Comparison of ENCODE assay signal across 11 cellular contexts in the genomic region with DNA sequence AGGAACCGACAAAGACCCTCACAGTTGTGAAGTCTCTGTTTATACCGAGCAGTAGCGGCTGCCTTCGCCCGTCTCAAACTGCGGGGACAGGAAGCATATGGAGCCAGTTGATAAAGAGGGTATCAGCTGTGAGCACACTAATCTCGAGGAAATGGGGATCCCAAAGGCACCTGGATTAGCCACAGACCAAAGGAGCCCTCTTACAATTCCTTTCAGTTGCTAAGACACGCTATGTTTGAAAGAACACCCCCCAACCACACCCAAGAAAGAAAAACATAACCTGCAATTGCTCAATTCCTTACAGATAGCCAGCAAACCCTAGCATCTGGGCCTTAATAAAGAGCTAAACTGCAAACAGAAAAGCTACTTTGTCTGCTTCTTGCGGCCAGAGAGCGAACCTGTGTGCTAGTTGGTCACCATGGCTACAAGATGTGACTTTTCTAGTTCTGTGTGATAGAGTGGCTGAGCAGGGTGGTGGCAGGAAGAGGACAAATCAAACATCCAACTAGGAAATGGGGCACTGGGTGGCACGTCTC. TPM values are rescaled to one million over a fixed set of nuclear protein-coding genes. Genes with fewer than 3 reads are reported as not detected.
A peak's percentile ranks its signal among the peaks of the same experiment; 100 is the strongest.
DNase-seq lines count a peak whose midpoint lies in the region; ATAC-seq, FAIRE-seq and TF ChIP-seq lines count a peak whose summit lies in the region.
"Had no signal": no experiment of that assay in that cellular context is flagged by ENCODE, and none has a peak within 500 bp of the region (broad histone marks: within the 10 kb centered on the region; RNA-seq: fewer than 3 reads in every experiment).

No MANE protein-coding gene starts in this region.

- FAIRE-seq in A549 (lab: Jason Lieb, UNC) (no peak), GM12891 (lab: Jason Lieb, UNC) (peak; percentile 86)

- H3K36me3 Mint-ChIP-seq in activated naive CD8-positive, alpha-beta T cell: no peaks in the 10 kb centered on the region

- H3K4me3 Mint-ChIP-seq in activated naive CD8-positive, alpha-beta T cell: peak overlapping the region; percentile 32
- H3K4me3 Mint-ChIP-seq: endodermal cell had no signal

- H3K4me1 Mint-ChIP-seq in activated naive CD8-positive, alpha-beta T cell (ENCODE audit: low read depth): peaks cover 82% of the 10 kb centered on the region

- POLR2A ChIA-PET in A549 (lab: Yijun Ruan, JAX): interaction anchor here (0.7 to 1.2 kb wide), 2 partner anchors 20 to 256 kb away, joined by 3 to 4 read pairs; a partner anchor contains a TSS

- CTCF ChIA-PET in A549 (lab: Yijun Ruan, JAX): interaction anchor here (0.6 to 2.4 kb wide), 5 partner anchors 12 to 255 kb away, joined by 3 to 9 read pairs (median 3); a partner anchor contains a TSS

- H3K4me3 ChIP-seq in A549 (no peak overlapping the region), sigmoid colon (no peak overlapping the region)

- peak overlapping the region; percentile 27; the same call in 1 of the 3 replicates for H3K4me2 ChIP-seq in A549
- H3K4me2 ChIP-seq: SK-N-SH had no signal

- DNase-seq in A549 (ENCODE audit: low read depth in 1 of 2, low spot score in 1 of 2): peak in 1 of 2 experiments; percentile 58
- no peak for DNase-seq in GM12891 (ENCODE audit: insufficient read length, low spot score)
- no peak for DNase-seq in left colon
- no peak for DNase-seq in NCI-H524 treated with DMSO at 0.1 percent for 48 hours (lab: John Stamatoyannopoulos, UW)
- DNase-seq in NOMO-1 treated with dmso at 0.1 percent for 144 hours (lab: John Stamatoyannopoulos, UW; ENCODE audit: unreplicated experiment): no peak
- no peak for DNase-seq in activated effector memory CD4-positive, alpha-beta T cell treated with Interleukin-2 at 50 U/mL for 16 hours
- DNase-seq in sigmoid colon: no peak
- DNase-seq: endodermal cell, NCI-H1092 treated with DMSO at 0.1 percent for 48 hours, SK-N-SH had no signal

- H3K4me1 ChIP-seq in A549 (peaks cover 41% of the 10 kb centered on the region), sigmoid colon (peaks cover 0 to 16% (median 9%) of the 10 kb centered on the region in 4 donors)

- no peaks in the 10 kb centered on the region for H3K9me3 Mint-ChIP-seq in activated naive CD8-positive, alpha-beta T cell (ENCODE audit: low read depth)
- H3K9me3 Mint-ChIP-seq: endodermal cell had no signal

- intact Hi-C loops in left colon (cut with DNase I, micrococcal nuclease): no loop called here
- intact Hi-C loops in sigmoid colon (cut with DNase I): no loop called here

- no peaks in the 10 kb centered on the region for H3K36me3 ChIP-seq in sigmoid colon

- WGBS in A549 (ENCODE audit: missing lambda C conversion rate): 84% methylated on average over 11 of the region's 11 CpGs
- 26 to 30% methylated on average over 11 of the region's 11 CpGs for WGBS in sigmoid colon, 2 donors

- H3K9me3 ChIP-seq in A549 (no peaks in the 10 kb centered on the region), sigmoid colon (no peaks in the 10 kb centered on the region)
- H3K9me3 ChIP-seq: SK-N-SH had no signal

- H3K27ac Mint-ChIP-seq in activated naive CD8-positive, alpha-beta T cell: peak overlapping the region; percentile 83
- H3K27ac Mint-ChIP-seq: endodermal cell had no signal

- TF ChIP-seq CTCF in A549 (IDR thresholded peaks at IDR 0.05) (no peak), sigmoid colon (IDR thresholded peaks at IDR 0.05) (no peak)

- TF ChIP-seq EP300 in A549 (IDR thresholded peaks at IDR 0.05) (no peak), sigmoid colon (IDR thresholded peaks at IDR 0.05) (no peak)

- TF ChIP-seq RAD21 in A549 (conservative IDR thresholded peaks at IDR 0.05 in 1 of 2, IDR thresholded peaks at IDR 0.05 in 1 of 2): no peak

- H3K27me3 ChIP-seq in sigmoid colon: no peaks in the 10 kb centered on the region

- no peak for TF ChIP-seq POLR2A in A549 (IDR thresholded peaks at IDR 0.05; ENCODE audit: low read length)
- TF ChIP-seq POLR2A in GM12891 (IDR thresholded peaks at IDR 0.05; ENCODE audit: low read depth, low read length): no peak
- TF ChIP-seq POLR2A in sigmoid colon (IDR thresholded peaks at IDR 0.05): no peak

- ATAC-seq in A549 (no peak), left colon (peak; percentile 33)

- H3K27ac ChIP-seq in A549 (peak overlapping the region; percentile 66 to 82), sigmoid colon (no peak overlapping the region)

- no peaks in the 10 kb centered on the region for H3K27me3 Mint-ChIP-seq in activated naive CD8-positive, alpha-beta T cell

TF ChIP-seq in A549, 52 proteins besides CTCF, POLR2A, EP300 and RAD21:
- TF ChIP-seq FOSL2 (IDR thresholded peaks at IDR 0.05) (no peak), FOSL2 (CRISPR knock-in tag; IDR thresholded peaks at IDR 0.05) (no peak), CEBPB (IDR thresholded peaks at IDR 0.05) (peak in 1 of 2 experiments; percentile 31; a peak in 1 of 4 replicates)

TF ChIP-seq in GM12891, 5 proteins besides CTCF, POLR2A, EP300 and RAD21:
- TF ChIP-seq POLR2AphosphoS5 (IDR thresholded peaks at IDR 0.05; ENCODE audit: low read depth, low read length) (no peak), POU2F2 (IDR thresholded peaks at IDR 0.05; ENCODE audit: low read depth, low read length) (no peak), TAF1 (IDR thresholded peaks at IDR 0.05; ENCODE audit: low read depth, low read length) (no peak), SPI1 (IDR thresholded peaks at IDR 0.05; ENCODE audit: low read depth, low read length) (no peak), PAX5 (IDR thresholded peaks at IDR 0.05; ENCODE audit: insufficient read depth, low read length, severe bottlenecking) (no peak)

RNA-seq across cellular contexts. Expression of a gene that starts 23.3 kb away (rescaled TPM):
- polyA plus RNA-seq in A549 (2011; rRNA removed) (1.6 and 1.9 TPM in 2 replicates), A549 (2017; fragmentation: RNase III; extraction: RNeasy Plus Mini Kit Qiagen cat#74134 plus additional on column Dnase treatment) (0.54 to 2.0 TPM (median 1.3 TPM) in 3 replicates), sigmoid colon (not detected)
- 0.36 and 0.70 TPM in 2 replicates for polyA plus RNA-seq in A549 (2012; cell fraction: cytosol; rRNA removed)
- polyA plus RNA-seq in A549 (2012; cell fraction: nucleus; rRNA removed): 0.32 and 0.83 TPM in 2 replicates
- 1.2 and 2.7 TPM in 2 replicates for polyA minus RNA-seq in A549 (2011; rRNA and poly(A)+ RNA removed)
- polyA plus RNA-seq in GM12891 (2012; ENCODE audit: low read depth, missing spikeins): 0.04 TPM
- total RNA-seq in left colon (not detected), sigmoid colon (not detected)

Comparison
In these comparisons a context has a peak if more than half of its experiments do, and no peak if none do; other contexts are left out.
1. H3K27ac ChIP-seq: peak in A549 (2 of 2); none in sigmoid colon (0 of 4).